14 cellular contexts compared by ENCODE assay signal in genomic region chr1:10612446-10613160, GRCh38.
"Had no signal": no experiment of that assay in that cellular context is flagged by ENCODE, and none has a peak within 500 bp of the region (broad histone marks: within the 10 kb centered on the region; RNA-seq: fewer than 3 reads in every experiment).

No MANE protein-coding gene starts in this region.

- H3K4me1 ChIP-seq: foreskin keratinocyte, transverse colon had no signal

- H3K9me3 Mint-ChIP-seq: activated naive CD8-positive, alpha-beta T cell treated with anti-CD3 and anti-CD28 coated beads for 36 hours; activated T-cell treated with anti-CD3 and anti-CD28 coated beads, Interleukin-2, amount 50 U/mL, for 4 hours; nephron progenitor cell; stimulated activated memory B cell treated with anti-CD40 and anti-IgM and Interleukin-4, amounts not matched to agents 10 μg/mL and 1 μg/mL and 100 μg/mL, for 72 hours had no signal

- FAIRE-seq: islet of Langerhans had no signal

- H3K9me3 ChIP-seq: transverse colon had no signal

- H3K27me3 ChIP-seq: brain microvascular endothelial cell, foreskin keratinocyte, transverse colon had no signal

- H3K27ac Mint-ChIP-seq: activated naive CD8-positive, alpha-beta T cell treated with anti-CD3 and anti-CD28 coated beads for 36 hours; nephron progenitor cell; stimulated activated memory B cell treated with anti-CD40 and anti-IgM and Interleukin-4, amounts not matched to agents 10 μg/mL and 1 μg/mL and 100 μg/mL, for 72 hours had no signal

- H3K4me3 Mint-ChIP-seq: activated naive CD8-positive, alpha-beta T cell treated with anti-CD3 and anti-CD28 coated beads for 36 hours; activated T-cell treated with anti-CD3 and anti-CD28 coated beads, Interleukin-2, amount 50 U/mL, for 4 hours; nephron progenitor cell; stimulated activated memory B cell treated with anti-CD40 and anti-IgM and Interleukin-4, amounts not matched to agents 10 μg/mL and 1 μg/mL and 100 μg/mL, for 72 hours had no signal

- H3K36me3 Mint-ChIP-seq: activated naive CD8-positive, alpha-beta T cell treated with anti-CD3 and anti-CD28 coated beads for 36 hours had no signal

- H3K4me3 ChIP-seq: transverse colon had no signal

- H3K36me3 ChIP-seq: brain microvascular endothelial cell, transverse colon had no signal

- H3K27ac ChIP-seq: brain microvascular endothelial cell, foreskin keratinocyte, transverse colon had no signal

- DNase-seq: activated CD4-positive, alpha-beta T cell treated with anti-CD3 and anti-CD28 coated beads, Interleukin-2, amount 50 U/mL, for 4 hours; activated effector memory CD4-positive, alpha-beta T cell treated with anti-CD3 and anti-CD28 coated beads, Interleukin-2, amount 50 U/mL, for 16 hours; activated naive CD8-positive, alpha-beta T cell treated with anti-CD3 and anti-CD28 coated beads for 36 hours; activated T-cell treated with anti-CD3 and anti-CD28 coated beads, Interleukin-2, amount 50 U/mL, for 4 hours; brain microvascular endothelial cell; foreskin keratinocyte; mesendoderm; nephron progenitor cell; retina; stimulated activated CD4-positive, alpha-beta T cell treated with anti-CD3 and anti-CD28 coated beads, Interleukin-1b, Interleukin-23, amount 100 ng/mL, for 48 hours; T-helper 2 cell; transverse colon had no signal

- H3K27me3 Mint-ChIP-seq: activated naive CD8-positive, alpha-beta T cell treated with anti-CD3 and anti-CD28 coated beads for 36 hours; stimulated activated memory B cell treated with anti-CD40 and anti-IgM and Interleukin-4, amounts not matched to agents 10 μg/mL and 1 μg/mL and 100 μg/mL, for 72 hours had no signal
